In the genomic region with DNA sequence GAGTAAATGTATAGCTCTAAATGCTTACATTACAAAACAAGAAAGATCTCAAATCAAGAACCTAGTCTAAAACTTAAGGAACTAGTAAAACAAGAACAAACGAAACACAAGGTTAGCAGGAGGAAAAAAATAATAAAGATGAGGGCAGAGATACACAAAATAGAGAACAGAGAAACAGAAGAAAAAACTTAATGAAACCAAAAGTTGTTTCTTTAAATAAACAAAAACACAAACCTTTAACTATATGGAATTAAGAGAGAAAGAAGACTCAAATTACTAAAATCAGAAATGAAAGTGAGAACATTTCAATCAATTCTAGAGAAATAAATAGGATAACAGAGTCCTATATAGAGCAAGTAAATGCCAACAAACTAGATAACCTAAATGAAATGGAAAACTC, we compare ENCODE assay signal across 22 cellular contexts. TPM values are rescaled to one million over a fixed set of nuclear protein-coding genes. Genes with fewer than 3 reads are reported as not detected.
DNase-seq lines count a peak whose midpoint lies in the region; ATAC-seq lines count a peak whose summit lies in the region.
"Had no signal": no experiment of that assay in that cellular context is flagged by ENCODE, and none has a peak within 500 bp of the region (broad histone marks: within the 10 kb centered on the region; RNA-seq: fewer than 3 reads in every experiment).

No MANE protein-coding gene starts in this region.

- H3K27me3 Mint-ChIP-seq in activated naive CD4-positive, alpha-beta T cell treated with anti-CD3 and anti-CD28 coated beads, Interleukin-2, amount 50 U/mL, for 24 hours = no peaks in the 10 kb centered on the region
- H3K27me3 Mint-ChIP-seq in activated T-helper 2 cell treated with anti-CD3 and anti-CD28 coated beads, Interferon-gamma antibody, Interleukin-2, Interleukin-4, amounts not matched to agents 10 μg/mL and 5 μg/mL and 100 μg/mL, durations not matched to agents 14 hours and 24 hours and 36 hours (ENCODE audit: low read depth) = no peaks in the 10 kb centered on the region
- no peaks in the 10 kb centered on the region for H3K27me3 Mint-ChIP-seq in stimulated activated memory B cell treated with anti-CD40 and anti-IgM and Interleukin-4, amounts not matched to agents 10 μg/mL and 1 μg/mL and 100 μg/mL, for 72 hours
- H3K27me3 Mint-ChIP-seq: CD4-positive, alpha-beta memory T cell; naive B cell had no signal

- peak overlapping the region; percentile 46 for H3K27ac Mint-ChIP-seq in activated naive CD4-positive, alpha-beta T cell treated with anti-CD3 and anti-CD28 coated beads, Interleukin-2, amount 50 U/mL, for 24 hours
- peak overlapping the region; percentile 32 for H3K27ac Mint-ChIP-seq in activated T-helper 2 cell treated with anti-CD3 and anti-CD28 coated beads, Interferon-gamma antibody, Interleukin-2, Interleukin-4, amounts not matched to agents 10 μg/mL and 5 μg/mL and 100 μg/mL, durations not matched to agents 14 hours and 24 hours and 36 hours
- H3K27ac Mint-ChIP-seq in stimulated activated memory B cell treated with anti-CD40 and anti-IgM and Interleukin-4, amounts not matched to agents 10 μg/mL and 1 μg/mL and 100 μg/mL, for 72 hours = peak overlapping the region; percentile 31

- no peak for DNase-seq in activated naive CD4-positive, alpha-beta T cell (lab: John Stamatoyannopoulos, UW)
- no peak for DNase-seq in activated T-helper 2 cell treated with anti-CD3 and anti-CD28 coated beads, Interferon-gamma antibody, Interleukin-2, Interleukin-4, amounts not matched to agents 10 μg/mL and 5 μg/mL and 100 μg/mL, durations not matched to agents 14 hours and 24 hours and 36 hours (ENCODE audit: low spot score)
- no peak for DNase-seq in Right ventricle myocardium superior
- no peak for DNase-seq in ACHN
- DNase-seq: activated naive CD4-positive, alpha-beta T cell treated with Interleukin-2 at 50 U/mL for 16 hours; brain microvascular endothelial cell; CD4-positive, alpha-beta memory T cell; DND-41; dorsolateral prefrontal cortex; glutamatergic neuron; immature natural killer cell; lower lobe of right lung; naive B cell; NCI-H146; NCI-H345; stomach; upper lobe of right lung; WERI-Rb-1 had no signal

- H3K4me1 Mint-ChIP-seq in activated naive CD4-positive, alpha-beta T cell treated with anti-CD3 and anti-CD28 coated beads, Interleukin-2, amount 50 U/mL, for 24 hours = peaks cover 74% of the 10 kb centered on the region
- H3K4me1 Mint-ChIP-seq in activated T-helper 2 cell treated with anti-CD3 and anti-CD28 coated beads, Interferon-gamma antibody, Interleukin-2, Interleukin-4, amounts not matched to agents 10 μg/mL and 5 μg/mL and 100 μg/mL, durations not matched to agents 14 hours and 24 hours and 36 hours (ENCODE audit: low read depth) = peaks cover 31% of the 10 kb centered on the region
- H3K4me1 Mint-ChIP-seq in stimulated activated memory B cell treated with anti-CD40 and anti-IgM and Interleukin-4, amounts not matched to agents 10 μg/mL and 1 μg/mL and 100 μg/mL, for 72 hours = peaks cover 63% of the 10 kb centered on the region

- intact Hi-C loops in activated T-helper 2 cell treated with anti-CD3 and anti-CD28 coated beads, Interferon-gamma antibody, Interleukin-2, Interleukin-4, amounts not matched to agents 10 μg/mL and 5 μg/mL and 100 μg/mL, durations not matched to agents 14 hours and 24 hours and 36 hours (cut with micrococcal nuclease) = no loop called here
- intact Hi-C loops in Right ventricle myocardium superior (cut with DNase I) = no loop called here

- H3K36me3 Mint-ChIP-seq in activated naive CD4-positive, alpha-beta T cell treated with anti-CD3 and anti-CD28 coated beads, Interleukin-2, amount 50 U/mL, for 24 hours = peaks cover 54% of the 10 kb centered on the region
- peaks cover 82% of the 10 kb centered on the region for H3K36me3 Mint-ChIP-seq in activated T-helper 2 cell treated with anti-CD3 and anti-CD28 coated beads, Interferon-gamma antibody, Interleukin-2, Interleukin-4, amounts not matched to agents 10 μg/mL and 5 μg/mL and 100 μg/mL, durations not matched to agents 14 hours and 24 hours and 36 hours (ENCODE audit: low read depth)
- H3K36me3 Mint-ChIP-seq in stimulated activated memory B cell treated with anti-CD40 and anti-IgM and Interleukin-4, amounts not matched to agents 10 μg/mL and 1 μg/mL and 100 μg/mL, for 72 hours = peaks cover 72% of the 10 kb centered on the region

- no peak overlapping the region for H3K4me3 Mint-ChIP-seq in activated naive CD4-positive, alpha-beta T cell treated with anti-CD3 and anti-CD28 coated beads, Interleukin-2, amount 50 U/mL, for 24 hours
- H3K4me3 Mint-ChIP-seq in activated T-helper 2 cell treated with anti-CD3 and anti-CD28 coated beads, Interferon-gamma antibody, Interleukin-2, Interleukin-4, amounts not matched to agents 10 μg/mL and 5 μg/mL and 100 μg/mL, durations not matched to agents 14 hours and 24 hours and 36 hours (ENCODE audit: low read depth) = peak overlapping the region; percentile 38
- H3K4me3 Mint-ChIP-seq in stimulated activated memory B cell treated with anti-CD40 and anti-IgM and Interleukin-4, amounts not matched to agents 10 μg/mL and 1 μg/mL and 100 μg/mL, for 72 hours = peak overlapping the region; percentile 15
- H3K4me3 Mint-ChIP-seq: immature natural killer cell had no signal

- peaks cover 15% of the 10 kb centered on the region for H3K9me3 Mint-ChIP-seq in activated naive CD4-positive, alpha-beta T cell treated with anti-CD3 and anti-CD28 coated beads, Interleukin-2, amount 50 U/mL, for 24 hours
- peaks cover 39% of the 10 kb centered on the region for H3K9me3 Mint-ChIP-seq in activated T-helper 2 cell treated with anti-CD3 and anti-CD28 coated beads, Interferon-gamma antibody, Interleukin-2, Interleukin-4, amounts not matched to agents 10 μg/mL and 5 μg/mL and 100 μg/mL, durations not matched to agents 14 hours and 24 hours and 36 hours
- H3K9me3 Mint-ChIP-seq in stimulated activated memory B cell treated with anti-CD40 and anti-IgM and Interleukin-4, amounts not matched to agents 10 μg/mL and 1 μg/mL and 100 μg/mL, for 72 hours = peaks cover 8% of the 10 kb centered on the region

- peak; percentile 66 for ATAC-seq in GM21723 (IDR thresholded peaks at IDR 0.05; ENCODE audit: unreplicated experiment)
- ATAC-seq in stimulated activated memory B cell treated with anti-CD40 and anti-IgM and Interleukin-4, amounts not matched to agents 10 μg/mL and 1 μg/mL and 100 μg/mL, for 72 hours = no peak
- ATAC-seq in Right ventricle myocardium superior (ENCODE audit: poor library complexity) = no peak
- no peak for ATAC-seq in GM18873 (IDR thresholded peaks at IDR 0.05; ENCODE audit: low FRiP score, unreplicated experiment)
- ATAC-seq: lower lobe of right lung, upper lobe of right lung had no signal

- in situ Hi-C loops in ACHN (cut with HindIII; ENCODE audit: low pct_ligation_motif_present, low pct_unique_long_range_greater_than_20kb, low sequenced_read_pairs) = no loop called here

RNA-seq across cellular contexts. Expression of a gene that starts 59.6 kb away (rescaled TPM):
- total RNA-seq in activated T-helper 2 cell treated with anti-CD3 and anti-CD28 coated beads, Interferon-gamma antibody, Interleukin-2, Interleukin-4, amounts not matched to agents 10 μg/mL and 5 μg/mL and 100 μg/mL, durations not matched to agents 14 hours and 24 hours and 36 hours = 77.5 and 84.1 TPM in 2 replicates
- 40.7 TPM for total RNA-seq in Right ventricle myocardium superior
